In genomic region chr4:74968456-74969164, GRCh38 we compare ENCODE assay signal across 1 cellular context.
TF ChIP-seq lines count a peak whose summit lies in the region.

No MANE protein-coding gene starts in this region.

TF ChIP-seq in GM12878, 131 proteins besides CTCF, POLR2A, EP300 and RAD21 (continued from another document and continues in another):
- TF ChIP-seq PBX3 (IDR thresholded peaks at IDR 0.05; ENCODE audit: insufficient replicate concordance, low read depth, low read length) (no peak), NRF1 (conservative IDR thresholded peaks at IDR 0.05; ENCODE audit: low read depth, low read length) (no peak), PRDM15 (CRISPR knock-in tag; IDR thresholded peaks at IDR 0.05) (no peak), RELB (IDR thresholded peaks at IDR 0.05; ENCODE audit: low read depth) (peak; percentile 54; the same call in 1 of the 2 replicates), E2F8 (IDR thresholded peaks at IDR 0.05; ENCODE audit: low read depth, partially characterized antibody) (no peak), NFYA (IDR thresholded peaks at IDR 0.05; ENCODE audit: borderline replicate concordance, low read depth, low read length) (no peak), ZZZ3 (IDR thresholded peaks at IDR 0.05; ENCODE audit: control insufficient read depth, insufficient read length, low read depth) (no peak), FOXK2 (IDR thresholded peaks at IDR 0.05) (no peak), ZNF592 (IDR thresholded peaks at IDR 0.05) (no peak), MYC (IDR thresholded peaks at IDR 0.05; ENCODE audit: insufficient read depth, insufficient read length, insufficient replicate concordance, low read length, severe bottlenecking) (no peak), NFIC (IDR thresholded peaks at IDR 0.05; ENCODE audit: low read depth, low read length) (peak; percentile 86), IRF3 (IDR thresholded peaks at IDR 0.05) (no peak), JUNB (IDR thresholded peaks at IDR 0.05) (peak; percentile 89), CHD4 (IDR thresholded peaks at IDR 0.05) (no peak), CREB1 (IDR thresholded peaks at IDR 0.05; ENCODE audit: low read depth) (no peak), MYB (IDR thresholded peaks at IDR 0.05; ENCODE audit: borderline replicate concordance, low read depth, low read length) (no peak), FOS (IDR thresholded peaks at IDR 0.05; ENCODE audit: borderline replicate concordance, extremely low read depth, insufficient read length) (no peak), ATF7 (IDR thresholded peaks at IDR 0.05; ENCODE audit: low read depth) (no peak), POU2F2 (IDR thresholded peaks at IDR 0.05; ENCODE audit: borderline replicate concordance, low read depth, low read length) (no peak), RELA (IDR thresholded peaks at IDR 0.05; ENCODE audit: borderline replicate concordance, partially characterized antibody) (no peak), SUZ12 (IDR thresholded peaks at IDR 0.05; ENCODE audit: unreplicated experiment) (no peak), TARDBP (IDR thresholded peaks at IDR 0.05; ENCODE audit: borderline replicate concordance) (no peak), NR2F1 (conservative IDR thresholded peaks at IDR 0.05) (0 out of 2 replicates have a peak, but pooled peaks have one; percentile 9), BRCA1 (IDR thresholded peaks at IDR 0.05; ENCODE audit: low read depth, low read length) (no peak), SP1 (IDR thresholded peaks at IDR 0.05; ENCODE audit: low read depth, low read length) (no peak), CHD1 (IDR thresholded peaks at IDR 0.05; ENCODE audit: low read depth, low read length) (no peak), ZNF217 (IDR thresholded peaks at IDR 0.05) (peak; percentile 21; the same call in 1 of the 2 replicates), MXI1 (IDR thresholded peaks at IDR 0.05; ENCODE audit: low read depth, low read length) (no peak), NFXL1 (IDR thresholded peaks at IDR 0.05; ENCODE audit: borderline replicate concordance) (no peak), SMARCA5 (IDR thresholded peaks at IDR 0.05) (peak; percentile 45; the same call in 1 of the 2 replicates), DPF2 (IDR thresholded peaks at IDR 0.05) (peak; percentile 63), ATF3 (IDR thresholded peaks at IDR 0.05; ENCODE audit: borderline replicate concordance, extremely low read depth, low read depth, low read length) (no peak), MTA2 (IDR thresholded peaks at IDR 0.05; ENCODE audit: low read depth) (peak; percentile 67), GATAD2B (conservative IDR thresholded peaks at IDR 0.05; ENCODE audit: low read depth) (no peak), JUND (IDR thresholded peaks at IDR 0.05; ENCODE audit: low read depth, low read length) (no peak), STAT1 (conservative IDR thresholded peaks at IDR 0.05) (no peak), ZNF24 (IDR thresholded peaks at IDR 0.05) (peak; percentile 97), SIN3A (IDR thresholded peaks at IDR 0.05; ENCODE audit: low read depth, low read length) (no peak), HDAC6 (IDR thresholded peaks at IDR 0.05; ENCODE audit: unreplicated experiment) (no peak), SIX5 (IDR thresholded peaks at IDR 0.05; ENCODE audit: low read depth, low read length, severe bottlenecking) (no peak), STAT3 (IDR thresholded peaks at IDR 0.05; ENCODE audit: low read depth, low read length) (no peak), KAT2A (conservative IDR thresholded peaks at IDR 0.05; ENCODE audit: control insufficient read depth, low read depth, low read length) (no peak), ZBTB33 (IDR thresholded peaks at IDR 0.05) (no peak), ZNF384 (IDR thresholded peaks at IDR 0.05; ENCODE audit: borderline replicate concordance, low read depth, low read length) (no peak), E4F1 (IDR thresholded peaks at IDR 0.05; ENCODE audit: borderline replicate concordance, partially characterized antibody) (no peak), YBX1 (IDR thresholded peaks at IDR 0.05) (no peak), PAX8 (IDR thresholded peaks at IDR 0.05) (no peak), RAD51 (IDR thresholded peaks at IDR 0.05) (no peak), EZH2 (IDR thresholded peaks at IDR 0.05; ENCODE audit: borderline replicate concordance, control insufficient read depth, low read depth, low read length) (no peak)
